Comparison of ENCODE assay signal across 33 cellular contexts in the genomic region with DNA sequence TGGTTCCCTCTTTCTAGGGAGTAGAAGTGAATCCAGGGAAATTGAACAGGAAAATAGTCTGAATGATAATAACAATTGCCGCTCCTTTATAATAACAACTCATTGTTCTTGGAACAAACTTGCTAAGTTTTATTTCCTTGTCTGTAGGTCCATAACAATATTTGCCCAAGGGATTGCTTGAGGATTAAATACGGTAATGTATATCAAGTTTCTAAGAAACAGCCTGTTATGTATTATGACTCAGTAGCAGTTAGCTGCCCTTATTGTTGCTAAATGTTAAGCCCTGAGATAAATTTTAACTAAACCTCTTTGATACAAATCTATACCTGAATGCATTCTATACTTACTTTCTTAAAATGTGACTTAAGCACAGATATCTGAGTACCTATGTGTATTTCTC.
"Had no signal": no experiment of that assay in that cellular context is flagged by ENCODE, and none has a peak within 500 bp of the region (broad histone marks: within the 10 kb centered on the region; RNA-seq: fewer than 3 reads in every experiment).

No MANE protein-coding gene starts in this region.

- ATAC-seq: activated T-cell treated with anti-CD3 and anti-CD28 coated beads, Interleukin-2, amount 50 U/mL, for 72 hours; body of pancreas; left ventricle myocardium superior; stimulated activated naive B cell treated with anti-CD40 and anti-IgM and Interleukin-4, amounts not matched to agents 10 μg/mL and 1 μg/mL and 100 μg/mL, for 72 hours had no signal

- H3K4me1 ChIP-seq: adrenal gland, body of pancreas, esophagus muscularis mucosa, prostate gland, sigmoid colon, stomach, suprapubic skin, tibial artery had no signal

- H3K4me1 Mint-ChIP-seq: stimulated activated naive B cell treated with anti-CD40 and anti-IgM and Interleukin-4, amounts not matched to agents 10 μg/mL and 1 μg/mL and 100 μg/mL, for 72 hours had no signal

- H3K27ac ChIP-seq: adrenal gland, body of pancreas, cardiac muscle cell, coronary artery, dorsolateral prefrontal cortex, esophagus muscularis mucosa, ovary, prostate gland, sigmoid colon, stomach, suprapubic skin, tibial artery, VCaP had no signal

- H3K27me3 ChIP-seq: adrenal gland, body of pancreas, cardiac muscle cell, esophagus muscularis mucosa, ovary, sigmoid colon, stomach, suprapubic skin, tibial artery had no signal

- H3K4me3 ChIP-seq: adrenal gland, body of pancreas, cardiac muscle cell, coronary artery, dorsolateral prefrontal cortex, esophagus muscularis mucosa, ovary, prostate gland, sigmoid colon, stomach, suprapubic skin, tibial artery had no signal

- H3K9me3 ChIP-seq: adrenal gland, body of pancreas, esophagus muscularis mucosa, ovary, prostate gland, sigmoid colon, stomach, suprapubic skin, tibial artery had no signal

- H3K4me3 Mint-ChIP-seq: activated naive CD8-positive, alpha-beta T cell; activated T-cell treated with anti-CD3 and anti-CD28 coated beads, Interleukin-2, amount 50 U/mL, for 72 hours; stimulated activated naive B cell treated with anti-CD40 and anti-IgM and Interleukin-4, amounts not matched to agents 10 μg/mL and 1 μg/mL and 100 μg/mL, for 72 hours; T-helper 1 cell treated with Interleukin-12 subunit alpha and Interleukin-12 subunit beta and Interleukin-4 antibody, amounts not matched to agents 30 μg/mL and 1 μg/mL, for 36 hours had no signal

- H3K27ac Mint-ChIP-seq: activated naive CD8-positive, alpha-beta T cell; activated T-cell treated with anti-CD3 and anti-CD28 coated beads, Interleukin-2, amount 50 U/mL, for 72 hours; stimulated activated naive B cell treated with anti-CD40 and anti-IgM and Interleukin-4, amounts not matched to agents 10 μg/mL and 1 μg/mL and 100 μg/mL, for 72 hours; T-helper 1 cell treated with Interleukin-12 subunit alpha and Interleukin-12 subunit beta and Interleukin-4 antibody, amounts not matched to agents 30 μg/mL and 1 μg/mL, for 36 hours had no signal

- FAIRE-seq: frontal cortex, islet of Langerhans, TTC549 had no signal

- H3K9me3 Mint-ChIP-seq: stimulated activated naive B cell treated with anti-CD40 and anti-IgM and Interleukin-4, amounts not matched to agents 10 μg/mL and 1 μg/mL and 100 μg/mL, for 72 hours; T-helper 1 cell treated with Interleukin-12 subunit alpha and Interleukin-12 subunit beta and Interleukin-4 antibody, amounts not matched to agents 30 μg/mL and 1 μg/mL, for 36 hours had no signal

- DNase-seq: activated CD4-positive, alpha-beta T cell treated with anti-CD3 and anti-CD28 coated beads for 4 hours; activated CD4-positive, alpha-beta T cell treated with anti-CD3 and anti-CD28 coated beads, Interleukin-2, amount 50 U/mL, for 4 hours; activated effector memory CD4-positive, alpha-beta T cell treated with Interleukin-2 at 50 U/mL for 16 hours; activated naive CD4-positive, alpha-beta T cell treated with Interleukin-2 at 50 U/mL for 16 hours; activated T-cell treated with anti-CD3 and anti-CD28 coated beads for 4 hours; activated T-cell treated with anti-CD3 and anti-CD28 coated beads, Interleukin-2, amount 50 U/mL, for 72 hours; adrenal gland; aorta; body of pancreas; cerebellar nuclear complex; dorsolateral prefrontal cortex; effector memory CD4-positive, alpha-beta T cell; left ventricle myocardium superior; ovary; retina; sigmoid colon; stimulated activated CD4-positive, alpha-beta T cell treated with anti-CD3 and anti-CD28 coated beads, Interleukin-15, amount 100 ng/mL, for 24 hours; stimulated activated CD4-positive, alpha-beta T cell treated with anti-CD3 and anti-CD28 coated beads, Interleukin-2, amount 100 ng/mL, for 24 hours; stimulated activated naive B cell treated with anti-CD40 and anti-IgM and Interleukin-4, amounts not matched to agents 10 μg/mL and 1 μg/mL and 100 μg/mL, for 72 hours; stomach; T-helper 9 cell; tibial artery had no signal

- H3K36me3 ChIP-seq: adrenal gland, cardiac muscle cell, esophagus muscularis mucosa, ovary, prostate gland, sigmoid colon, stomach, suprapubic skin, tibial artery had no signal

- H3K27me3 Mint-ChIP-seq: activated naive CD8-positive, alpha-beta T cell had no signal

- H3K36me3 Mint-ChIP-seq: activated naive CD8-positive, alpha-beta T cell; stimulated activated naive B cell treated with anti-CD40 and anti-IgM and Interleukin-4, amounts not matched to agents 10 μg/mL and 1 μg/mL and 100 μg/mL, for 72 hours had no signal
